16 cellular contexts compared by ENCODE assay signal in the genomic region with DNA sequence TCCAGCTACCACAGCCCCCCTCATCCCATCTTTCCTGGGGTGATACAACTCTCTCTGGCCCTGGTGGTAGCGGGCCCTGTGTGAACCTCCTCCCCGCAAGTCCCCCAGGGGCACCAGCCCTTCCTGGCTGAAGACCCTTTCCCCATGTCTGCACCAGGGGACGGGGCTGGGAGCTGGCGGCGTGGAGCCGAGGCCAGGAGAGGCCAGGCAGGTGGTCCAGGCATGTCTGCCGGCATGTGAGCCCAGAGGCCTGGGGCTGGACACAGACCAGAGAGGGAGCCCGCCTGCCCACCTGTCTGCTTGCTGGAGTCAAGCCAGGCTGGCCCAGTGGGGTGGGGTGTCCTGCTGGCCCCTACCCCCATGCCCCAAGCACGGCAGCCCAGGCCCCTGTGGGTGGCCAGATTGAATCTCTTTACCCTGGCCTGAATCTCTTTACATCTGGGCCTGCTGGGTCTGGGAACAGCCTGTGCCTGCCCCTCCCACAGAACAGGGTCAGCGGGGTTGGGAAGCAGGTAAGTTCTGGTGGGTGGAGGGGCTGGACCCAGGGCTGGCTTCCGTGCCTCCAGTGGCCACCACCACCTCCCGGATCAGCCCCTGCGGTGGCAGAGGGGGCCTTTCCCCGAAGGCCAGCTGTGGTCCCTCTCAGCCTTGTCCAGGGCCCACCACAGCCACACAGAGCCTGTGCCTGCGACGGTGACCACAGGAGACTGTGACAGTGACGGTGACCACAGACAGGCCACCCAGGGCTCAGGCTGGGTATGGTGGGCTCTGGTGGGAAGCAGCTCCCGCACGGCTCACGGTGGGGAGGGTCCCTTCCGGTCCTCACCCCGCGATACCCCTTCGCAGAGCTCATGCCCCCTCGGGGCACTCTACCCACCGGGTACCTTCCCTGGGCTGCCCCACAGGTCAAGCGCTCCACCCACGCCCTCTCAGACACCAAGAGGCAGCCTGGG. TPM values are rescaled to one million over a fixed set of nuclear protein-coding genes. Genes with fewer than 3 reads are reported as not detected.
"Had no signal": no experiment of that assay in that cellular context is flagged by ENCODE, and none has a peak within 500 bp of the region (broad histone marks: within the 10 kb centered on the region; RNA-seq: fewer than 3 reads in every experiment).

No MANE protein-coding gene starts in this region.

- ATAC-seq: left cardiac atrium had no signal

- H3K27ac ChIP-seq: thoracic aorta, vagina had no signal

- H3K36me3 ChIP-seq: thoracic aorta, vagina had no signal

- H3K9me3 ChIP-seq: thoracic aorta, vagina had no signal

- H3K4me3 ChIP-seq: thoracic aorta, vagina had no signal

- DNase-seq: activated CD4-positive, alpha-beta T cell treated with anti-CD3 and anti-CD28 coated beads, Interleukin-2, amount 50 U/mL, for 48 hours; activated naive CD4-positive, alpha-beta T cell treated with anti-CD3 and anti-CD28 coated beads for 36 hours; endodermal cell; erythroblast; hippocampal formation; left cardiac atrium; naive thymus-derived CD8-positive, alpha-beta T cell; occipital lobe; stimulated activated CD4-positive, alpha-beta T cell treated with anti-CD3 and anti-CD28 coated beads, Interleukin-2, amount 100 ng/mL, for 24 hours; stimulated activated naive CD4-positive, alpha-beta T cell treated with Interleukin-2 at 50 U/mL for 16 hours had no signal

- H3K27me3 ChIP-seq: vagina had no signal

RNA-seq across cellular contexts. Expression of gene LCN12, which starts 7.1 kb away (rescaled TPM):
- total RNA-seq: lung microvascular endothelial cell, mononuclear cell, occipital lobe, vagina had no signal
- polyA plus RNA-seq: naive thymus-derived CD8-positive, alpha-beta T cell had no signal

RNA-seq across cellular contexts. Expression of gene C8G, which starts 14.1 kb away (rescaled TPM):
- total RNA-seq: mononuclear cell, occipital lobe, sciatic nerve, thoracic aorta, vagina had no signal

RNA-seq across cellular contexts. Expression of gene PTGDS, which starts 18.1 kb away (rescaled TPM):
- total RNA-seq: activated naive CD4-positive, alpha-beta T cell treated with anti-CD3 and anti-CD28 coated beads for 36 hours; progenitor cell of endocrine pancreas had no signal

RNA-seq across cellular contexts. Expression of gene LCNL1, which starts 23.6 kb away (rescaled TPM):
- total RNA-seq: activated naive CD4-positive, alpha-beta T cell treated with anti-CD3 and anti-CD28 coated beads for 36 hours; lung microvascular endothelial cell; progenitor cell of endocrine pancreas; thoracic aorta had no signal
- polyA plus RNA-seq: naive thymus-derived CD8-positive, alpha-beta T cell had no signal
